In the genomic region with DNA sequence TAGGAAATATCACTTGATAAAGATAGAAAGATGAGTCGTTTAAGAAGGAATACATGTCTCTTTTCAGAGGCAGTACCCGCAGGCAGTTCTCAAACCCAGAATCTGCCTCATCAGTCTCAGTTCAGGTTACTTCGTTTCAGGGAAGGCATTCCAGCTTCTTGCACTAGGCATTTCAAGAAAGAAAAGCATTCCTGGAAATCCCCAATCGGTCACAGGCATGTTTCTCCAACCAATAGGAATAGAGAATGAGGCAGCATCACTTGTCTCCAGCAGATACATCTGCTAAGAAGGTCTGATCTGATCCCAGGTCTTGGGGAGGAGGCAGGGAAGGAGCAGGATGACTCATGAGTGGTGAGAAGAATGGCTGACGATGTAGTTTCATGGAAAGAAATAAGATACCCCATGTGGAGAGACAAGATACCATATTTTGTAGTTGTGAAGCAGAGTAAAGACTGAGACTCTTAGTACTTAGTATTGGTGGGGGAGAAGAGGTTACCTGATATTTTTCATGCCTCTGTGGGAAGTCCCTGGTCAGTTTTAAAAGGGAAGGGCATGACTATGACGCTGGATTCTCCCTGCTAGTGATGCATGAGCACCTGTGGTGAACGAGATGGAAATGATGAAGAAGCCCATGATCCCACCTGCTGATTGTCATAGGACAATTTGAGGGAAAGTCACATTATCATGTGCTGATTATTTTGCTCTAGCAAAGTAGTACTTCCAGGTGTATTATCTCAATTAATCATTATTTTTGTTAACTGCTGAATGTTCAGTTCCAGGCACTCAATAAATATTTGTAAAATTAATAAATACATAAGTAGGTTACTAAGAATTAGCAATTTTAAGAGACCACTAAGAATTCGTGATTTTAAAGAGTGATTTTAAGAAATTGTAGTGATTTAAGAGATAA, we compare ENCODE assay signal across 8 cellular contexts. TPM values are rescaled to one million over a fixed set of nuclear protein-coding genes. Genes with fewer than 3 reads are reported as not detected.
DNase-seq lines count a peak whose midpoint lies in the region; ATAC-seq and TF ChIP-seq lines count a peak whose summit lies in the region.

No MANE protein-coding gene starts in this region.

- H3K36me3 ChIP-seq in mucosa of descending colon (ENCODE audit: low read depth) (no peaks in the 10 kb centered on the region), thyroid gland (no peaks in the 10 kb centered on the region)

- TF ChIP-seq POLR2A in thyroid gland (IDR thresholded peaks at IDR 0.05) = peak in 1 of 2 donors; percentile 11

- no peaks in the 10 kb centered on the region for H3K4me1 ChIP-seq in mucosa of descending colon (ENCODE audit: low read depth)
- peaks cover 5 to 7% of the 10 kb centered on the region in 2 donors for H3K4me1 ChIP-seq in thyroid gland

- intact Hi-C loops in mucosa of descending colon (cut with DNase I, micrococcal nuclease) (no loop called here), thyroid gland (cut with DNase I) (no loop called here)

- peak; percentile 84 for DNase-seq in AG10803 (ENCODE audit: low read depth)
- DNase-seq in NCI-H2227 (lab: John Stamatoyannopoulos, UW; ENCODE audit: unreplicated experiment) = peak; percentile 71
- peak; percentile 60 for DNase-seq in activated CD4-positive, alpha-beta memory T cell treated with anti-CD3 and anti-CD28 coated beads, Interleukin-2, amount 10 ng/mL, durations not matched to agents 7 days and 5 days
- peak; percentile 98 for DNase-seq in epithelial cell of proximal tubule (ENCODE audit: low read depth)
- DNase-seq in mucosa of descending colon = peak in 1 of 3 donors; percentile 35
- peak in 1 of 2 donors; percentile 6 for DNase-seq in thyroid gland

- peaks cover 21% of the 10 kb centered on the region for H3K4me1 Mint-ChIP-seq in activated CD4-positive, alpha-beta memory T cell treated with anti-CD3 and anti-CD28 coated beads, Interleukin-2, amount 10 ng/mL, durations not matched to agents 7 days and 5 days

- ATAC-seq in GM18511 (IDR thresholded peaks at IDR 0.05; ENCODE audit: unreplicated experiment) (peak; percentile 89), HG02938 (IDR thresholded peaks at IDR 0.05; ENCODE audit: unreplicated experiment) (peak; percentile 85), mucosa of descending colon (peak; percentile 100)

- H3K27me3 Mint-ChIP-seq in activated CD4-positive, alpha-beta memory T cell treated with anti-CD3 and anti-CD28 coated beads, Interleukin-2, amount 10 ng/mL, durations not matched to agents 7 days and 5 days = no peaks in the 10 kb centered on the region

- H3K27me3 ChIP-seq in thyroid gland = no peaks in the 10 kb centered on the region

- CTCF ChIA-PET in activated CD4-positive, alpha-beta memory T cell treated with anti-CD3 and anti-CD28 coated beads, Interleukin-2, amount 10 ng/mL, durations not matched to agents 7 days and 5 days (lab: Charles Lee) = interaction anchor here (2.3 kb wide), 1 partner anchor 13 kb away, joined by 7 read pairs; no protein-coding TSS in a partner anchor

- WGBS in thyroid gland, 2 donors = 4 to 16% methylated on average over 8 of the region's 8 CpGs

- H3K27ac ChIP-seq in thyroid gland = peak overlapping the region in 2 of 3 donors; percentile 38 to 56

- H3K9me3 Mint-ChIP-seq in activated CD4-positive, alpha-beta memory T cell treated with anti-CD3 and anti-CD28 coated beads, Interleukin-2, amount 10 ng/mL, durations not matched to agents 7 days and 5 days = peaks cover 4% of the 10 kb centered on the region

- H3K4me3 ChIP-seq in AG10803 (ENCODE audit: low read length) (no peak overlapping the region), epithelial cell of proximal tubule (ENCODE audit: low read depth, low read length) (peak overlapping the region; percentile 9), mucosa of descending colon (no peak overlapping the region), thyroid gland (replicated peaks in 1 of 3) (no peak overlapping the region)

- POLR2A ChIA-PET in activated CD4-positive, alpha-beta memory T cell treated with anti-CD3 and anti-CD28 coated beads, Interleukin-2, amount 10 ng/mL, durations not matched to agents 7 days and 5 days (lab: Charles Lee) = interaction anchor here (1.1 to 1.7 kb wide), 3 partner anchors 13 to 362 kb away, joined by 3 to 13 read pairs (median 4); partner anchors contain the start of gene HLA-DRA

- peaks cover 5% of the 10 kb centered on the region for H3K36me3 Mint-ChIP-seq in activated CD4-positive, alpha-beta memory T cell treated with anti-CD3 and anti-CD28 coated beads, Interleukin-2, amount 10 ng/mL, durations not matched to agents 7 days and 5 days (ENCODE audit: low read depth)

- H3K27ac Mint-ChIP-seq in activated CD4-positive, alpha-beta memory T cell treated with anti-CD3 and anti-CD28 coated beads, Interleukin-2, amount 10 ng/mL, durations not matched to agents 7 days and 5 days = no peak overlapping the region

- H3K4me3 Mint-ChIP-seq in activated CD4-positive, alpha-beta memory T cell treated with anti-CD3 and anti-CD28 coated beads, Interleukin-2, amount 10 ng/mL, durations not matched to agents 7 days and 5 days = no peak overlapping the region

- H3K9me3 ChIP-seq in mucosa of descending colon (no peaks in the 10 kb centered on the region), thyroid gland (no peaks in the 10 kb centered on the region)

- no peak for TF ChIP-seq CTCF in AG10803 (conservative IDR thresholded peaks at IDR 0.05; ENCODE audit: low read length)
- TF ChIP-seq CTCF in epithelial cell of proximal tubule (conservative IDR thresholded peaks at IDR 0.05; ENCODE audit: low read depth, low read length) = no peak
- TF ChIP-seq CTCF in mucosa of descending colon (IDR thresholded peaks at IDR 0.05) = no peak
- TF ChIP-seq CTCF in thyroid gland (IDR thresholded peaks at IDR 0.05) = no peak

RNA-seq across cellular contexts. Expression of gene HLA-DRB1, which starts 20.3 kb away (rescaled TPM):
- total RNA-seq in activated CD4-positive, alpha-beta memory T cell treated with anti-CD3 and anti-CD28 coated beads, Interleukin-2, amount 10 ng/mL, durations not matched to agents 7 days and 5 days = 100 to 1,000 TPM; 155 TPM
- total RNA-seq in epithelial cell of proximal tubule (not detected in 2 replicates), mucosa of descending colon (100 to 1,000 TPM in 1 of 3 donors, 10 to 100 TPM in 2; 26.9 to 169 (median 89.6) TPM), thyroid gland (10 to 100 TPM; 17.1 to 28.1 (median 22.8) TPM)

RNA-seq across cellular contexts. Expression of gene HLA-DQA1, which starts 27.2 kb away (rescaled TPM):
- total RNA-seq in activated CD4-positive, alpha-beta memory T cell treated with anti-CD3 and anti-CD28 coated beads, Interleukin-2, amount 10 ng/mL, durations not matched to agents 7 days and 5 days = 10 to 100 TPM; 35.4 to 41.1 TPM
- total RNA-seq in epithelial cell of proximal tubule (not detected in 2 replicates), mucosa of descending colon (10 to 100 TPM in 2 of 3 donors, 1 to 10 TPM in 1; 9.9 to 36.2 (median 24.1) TPM), thyroid gland (10 to 100 TPM in 2 of 4 donors, 1 to 10 TPM in 2; 1.7 to 19.6 (median 10.2) TPM)

RNA-seq across cellular contexts. Expression of gene HLA-DQB1, which starts 56.5 kb away (rescaled TPM):
- 10 to 100 TPM; 74.4 to 74.6 TPM for total RNA-seq in activated CD4-positive, alpha-beta memory T cell treated with anti-CD3 and anti-CD28 coated beads, Interleukin-2, amount 10 ng/mL, durations not matched to agents 7 days and 5 days
- total RNA-seq in epithelial cell of proximal tubule (0.51 and 0.58 TPM in 2 replicates), mucosa of descending colon (10 to 100 TPM in 2 of 3 donors, 1 to 10 TPM in 1; 4.7 to 18.6 (median 14.9) TPM), thyroid gland (1 to 10 TPM in 2 of 4 donors, under 1 TPM in 1, not detected in 1; 0.27 to 8.6 (median 2.7) TPM)

Comparison
In these comparisons a context has a peak if more than half of its experiments do, and no peak if none do; other contexts are left out.
1. RNA of gene HLA-DRB1, which starts 20.3 kb away (total RNA-seq): 155 TPM in activated CD4-positive, alpha-beta memory T cell treated with anti-CD3 and anti-CD28 coated beads, Interleukin-2, amount 10 ng/mL, durations not matched to agents 7 days and 5 days, 26.9 to 169 TPM in mucosa of descending colon and 17.1 to 28.1 TPM in thyroid gland; not detected in epithelial cell of proximal tubule; every median in the first group is over 10 times any median in the second.
2. Peak in every context shown above with its lines, with median percentiles within 50 percentile points of each other: ATAC-seq.